Comparison of ENCODE assay signal across 27 cellular contexts in genomic region chr3:14646589-14647413, GRCh38. TPM values are rescaled to one million over a fixed set of nuclear protein-coding genes. Genes with fewer than 3 reads are reported as not detected.
A peak's percentile ranks its signal among the peaks of the same experiment; 100 is the strongest.
DNase-seq lines count a peak whose midpoint lies in the region; TF ChIP-seq lines count a peak whose summit lies in the region.
"Had no signal": no experiment of that assay in that cellular context is flagged by ENCODE, and none has a peak within 500 bp of the region (broad histone marks: within the 10 kb centered on the region; RNA-seq: fewer than 3 reads in every experiment).

No MANE protein-coding gene starts in this region.

- H3K27me3 ChIP-seq in cardiac muscle cell, result peaks cover 17% of the 10 kb centered on the region
- peaks cover 17% of the 10 kb centered on the region for H3K27me3 ChIP-seq in left ventricle myocardium inferior (ENCODE audit: low read depth)
- H3K27me3 ChIP-seq: right atrium auricular region had no signal

- H3K4me3 ChIP-seq in cardiac muscle cell (no peak overlapping the region), left ventricle myocardium inferior (no peak overlapping the region), fibroblast of pulmonary artery (replicated peaks; ENCODE audit: low read depth, low read length) (no peak overlapping the region)
- H3K4me3 ChIP-seq: A549, breast epithelium, GM12878, lung, PC-9, right atrium auricular region had no signal

- no peaks in the 10 kb centered on the region for H3K9me3 Mint-ChIP-seq in type B pancreatic cell
- H3K9me3 Mint-ChIP-seq: activated naive CD8-positive, alpha-beta T cell treated with anti-CD3 and anti-CD28 coated beads, Interleukin-2, amount 50 U/mL, for 24 hours; activated T-helper 2 cell treated with anti-CD3 and anti-CD28 coated beads, Interferon-gamma antibody, Interleukin-2, Interleukin-4, amounts not matched to agents 10 μg/mL and 5 μg/mL and 100 μg/mL, durations not matched to agents 14 hours and 24 hours and 36 hours had no signal

- H3K4me1 Mint-ChIP-seq in type B pancreatic cell (ENCODE audit: unreplicated experiment), result peaks cover 13% of the 10 kb centered on the region

- H3K4me3 Mint-ChIP-seq in type B pancreatic cell, result no peak overlapping the region
- H3K4me3 Mint-ChIP-seq: activated CD4-positive, alpha-beta T cell treated with anti-CD3 and anti-CD28 coated beads for 36 hours; activated naive CD8-positive, alpha-beta T cell treated with anti-CD3 and anti-CD28 coated beads, Interleukin-2, amount 50 U/mL, for 24 hours; CD14-positive monocyte had no signal

- H3K27ac ChIP-seq in cardiac muscle cell (no peak overlapping the region), left ventricle myocardium inferior (replicated peaks) (no peak overlapping the region)
- H3K27ac ChIP-seq: A549, breast epithelium, PC-9 had no signal

- H3K36me3 Mint-ChIP-seq in type B pancreatic cell, result peaks cover 5% of the 10 kb centered on the region
- H3K36me3 Mint-ChIP-seq: CD14-positive monocyte had no signal

- TF ChIP-seq CTCF in cardiac muscle cell (IDR thresholded peaks at IDR 0.05; ENCODE audit: low read depth, low read length) (peak; percentile 7), left ventricle myocardium inferior (IDR thresholded peaks at IDR 0.05; ENCODE audit: borderline replicate concordance) (no peak), fibroblast of pulmonary artery (IDR thresholded peaks at IDR 0.05; ENCODE audit: low read length, missing control alignments) (peak; percentile 2), type B pancreatic cell (conservative IDR thresholded peaks at IDR 0.05) (peak; percentile 19)

- no peak overlapping the region for H3K27ac Mint-ChIP-seq in type B pancreatic cell
- H3K27ac Mint-ChIP-seq: activated CD4-positive, alpha-beta T cell treated with anti-CD3 and anti-CD28 coated beads for 36 hours; activated naive CD8-positive, alpha-beta T cell treated with anti-CD3 and anti-CD28 coated beads, Interleukin-2, amount 50 U/mL, for 24 hours; activated T-helper 2 cell treated with anti-CD3 and anti-CD28 coated beads, Interferon-gamma antibody, Interleukin-2, Interleukin-4, amounts not matched to agents 10 μg/mL and 5 μg/mL and 100 μg/mL, durations not matched to agents 14 hours and 24 hours and 36 hours had no signal

- DNase-seq in cardiac muscle cell (ENCODE audit: low read depth in 1 of 2, low spot score in 1 of 2), result no peak
- no peak for DNase-seq in left ventricle myocardium inferior
- peak; percentile 37 for DNase-seq in SK-N-DZ (ENCODE audit: low spot score)
- no peak for DNase-seq in fibroblast of pulmonary artery (ENCODE audit: low read depth)
- no peak for DNase-seq in type B pancreatic cell (ENCODE audit: extremely low spot score, unreplicated experiment)
- no peak for DNase-seq in head of caudate nucleus
- no peak for DNase-seq in pons (ENCODE audit: low spot score)
- DNase-seq in HK-2 (ENCODE audit: unreplicated experiment), result no peak
- DNase-seq: activated CD4-positive, alpha-beta T cell treated with anti-CD3 and anti-CD28 coated beads for 36 hours; activated naive CD8-positive, alpha-beta T cell treated with anti-CD3 and anti-CD28 coated beads, Interleukin-2, amount 50 U/mL, for 24 hours; dermis blood vessel endothelial cell; GDM1; Karpas-422; NCI-H1417 treated with DMSO at 0.1 percent for 48 hours; NCI-H2171 treated with DMSO at 0.1 percent for 48 hours; NCI-H526 treated with DMSO at 0.1 percent for 48 hours; PC-9; stimulated activated CD4-positive, alpha-beta T cell treated with anti-CD3 and anti-CD28 coated beads, Interleukin-12 subunit alpha, Interleukin-12 subunit beta, amount 100 ng/mL, for 4 hours; T-helper 9 cell had no signal

- intact Hi-C loops in left ventricle myocardium inferior (cut with micrococcal nuclease) (no loop called here), head of caudate nucleus (cut with DNase I) (no loop called here)

- H3K36me3 ChIP-seq in cardiac muscle cell (no peaks in the 10 kb centered on the region), left ventricle myocardium inferior (no peaks in the 10 kb centered on the region)
- H3K36me3 ChIP-seq: breast epithelium, right atrium auricular region had no signal

- H3K4me1 ChIP-seq in cardiac muscle cell (ENCODE audit: low read depth) (no peaks in the 10 kb centered on the region), left ventricle myocardium inferior (peaks cover 37% of the 10 kb centered on the region)
- H3K4me1 ChIP-seq: breast epithelium had no signal

- H3K9me3 ChIP-seq in cardiac muscle cell (ENCODE audit: low read depth) (no peaks in the 10 kb centered on the region), left ventricle myocardium inferior (replicated peaks) (no peaks in the 10 kb centered on the region)
- H3K9me3 ChIP-seq: A549, breast epithelium, right atrium auricular region had no signal

- peaks cover 63% of the 10 kb centered on the region for H3K27me3 Mint-ChIP-seq in type B pancreatic cell
- H3K27me3 Mint-ChIP-seq: activated CD4-positive, alpha-beta T cell treated with anti-CD3 and anti-CD28 coated beads for 36 hours had no signal

RNA-seq across cellular contexts. Expression of gene CCDC174, which starts 4.8 kb away (rescaled TPM):
- total RNA-seq in cardiac muscle cell, result 11.7 and 18.6 TPM in 2 replicates
- polyA plus RNA-seq in cardiac muscle cell, result 19.2 and 20.2 TPM in 2 replicates
- 11.9 TPM for total RNA-seq in left ventricle myocardium inferior
- 9.5 and 9.6 TPM in 2 replicates for polyA plus RNA-seq in SK-N-DZ (2014; cell fraction: cytosol; rRNA removed)
- polyA plus RNA-seq in SK-N-DZ (2014; cell fraction: nucleus; rRNA removed), result 27.8 and 30.6 TPM in 2 replicates
- total RNA-seq in type B pancreatic cell (ENCODE audit: low replicate concordance), result 20.7 and 23.2 TPM in 2 replicates

RNA-seq across cellular contexts. Expression of gene C3orf20, which starts 28.1 kb away (rescaled TPM):
- total RNA-seq in cardiac muscle cell (0.21 and 0.92 TPM in 2 replicates), left ventricle myocardium inferior (not detected), type B pancreatic cell (ENCODE audit: low replicate concordance) (0.12 and 0.24 TPM in 2 replicates)
- polyA plus RNA-seq in cardiac muscle cell, result not detected in 2 replicates
- polyA plus RNA-seq in SK-N-DZ (2014; cell fraction: cytosol; rRNA removed), result not detected in 2 replicates
- not detected in 2 replicates for polyA plus RNA-seq in SK-N-DZ (2014; cell fraction: nucleus; rRNA removed)
- total RNA-seq: activated CD4-positive, alpha-beta T cell treated with anti-CD3 and anti-CD28 coated beads for 36 hours; dermis blood vessel endothelial cell; PC-9; right atrium auricular region; SK-MEL-5 had no signal
- polyA plus RNA-seq: CD14-positive monocyte had no signal
